In the genomic region with DNA sequence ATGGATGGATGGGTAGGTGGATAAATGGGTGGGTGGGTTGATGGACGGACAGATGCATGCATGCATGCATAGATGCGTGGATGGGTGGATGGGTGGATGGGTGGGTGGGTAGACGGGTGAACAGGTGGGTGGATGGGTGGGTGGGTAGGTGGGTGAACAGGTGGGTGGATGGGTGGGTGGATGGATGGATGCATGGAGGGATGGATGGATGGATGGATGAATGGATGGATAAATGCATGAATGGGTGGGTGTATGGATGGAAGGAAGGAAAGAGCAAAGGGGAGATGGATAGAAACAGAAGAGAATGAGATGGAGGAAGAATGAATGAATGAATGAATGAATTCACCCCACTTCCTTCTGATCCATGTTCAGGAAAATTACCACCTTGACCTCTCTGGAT, we compare ENCODE assay signal across 29 cellular contexts.
"Had no signal": no experiment of that assay in that cellular context is flagged by ENCODE, and none has a peak within 500 bp of the region (broad histone marks: within the 10 kb centered on the region; RNA-seq: fewer than 3 reads in every experiment).

No MANE protein-coding gene starts in this region.

- ATAC-seq: effector memory CD8-positive, alpha-beta T cell; esophagus mucosa; foreskin keratinocyte; gastrocnemius medialis; gastroesophageal sphincter; heart left ventricle; heart right ventricle had no signal

- H3K9me3 ChIP-seq: colonic mucosa had no signal

- FAIRE-seq: colon, endometrium, endothelial cell of umbilical vein, frontal cortex had no signal

- DNase-seq: colonic mucosa; cortex of kidney; dermis blood vessel endothelial cell; dorsolateral prefrontal cortex; effector CD4-positive, alpha-beta T cell; effector CD8-positive, alpha-beta T cell; effector memory CD4-positive, alpha-beta T cell; effector memory CD8-positive, alpha-beta T cell; endodermal cell; erythroblast; esophagus squamous epithelium; foreskin fibroblast; foreskin keratinocyte; foreskin melanocyte; gastrocnemius medialis; glutamatergic neuron; head of caudate nucleus; heart left ventricle; heart right ventricle had no signal

- H3K27ac ChIP-seq: colonic mucosa, coronary artery, dorsolateral prefrontal cortex, epithelial cell of prostate, esophagus muscularis mucosa, esophagus squamous epithelium, foreskin keratinocyte, gastrocnemius medialis, gastroesophageal sphincter, heart left ventricle, heart right ventricle had no signal

- H3K36me3 ChIP-seq: colonic mucosa, esophagus muscularis mucosa, esophagus squamous epithelium, gastrocnemius medialis, gastroesophageal sphincter, heart left ventricle, heart right ventricle had no signal

- H3K4me3 ChIP-seq: colonic mucosa, coronary artery, dorsolateral prefrontal cortex, esophagus muscularis mucosa, esophagus squamous epithelium, gastrocnemius medialis, gastroesophageal sphincter, heart left ventricle, heart right ventricle had no signal

- H3K4me3 Mint-ChIP-seq: dendritic cell treated with granulocyte-macrophage colony-stimulating factor and Interleukin-4, amounts not matched to agents 40 ng/mL and 50 ng/mL, for 4 days; effector memory CD8-positive, alpha-beta T cell; endodermal cell had no signal

- H3K4me1 ChIP-seq: colonic mucosa, esophagus muscularis mucosa, esophagus squamous epithelium, foreskin keratinocyte, gastrocnemius medialis, gastroesophageal sphincter, heart left ventricle, heart right ventricle had no signal

- H3K27me3 ChIP-seq: colonic mucosa, foreskin keratinocyte, gastrocnemius medialis had no signal

- H3K27ac Mint-ChIP-seq: dendritic cell treated with granulocyte-macrophage colony-stimulating factor and Interleukin-4, amounts not matched to agents 40 ng/mL and 50 ng/mL, for 4 days; effector memory CD8-positive, alpha-beta T cell; endodermal cell had no signal

- H3K27me3 Mint-ChIP-seq: dendritic cell treated with granulocyte-macrophage colony-stimulating factor and Interleukin-4, amounts not matched to agents 40 ng/mL and 50 ng/mL, for 4 days had no signal
